ENCODE assay signal across 8 cellular contexts in the genomic region with DNA sequence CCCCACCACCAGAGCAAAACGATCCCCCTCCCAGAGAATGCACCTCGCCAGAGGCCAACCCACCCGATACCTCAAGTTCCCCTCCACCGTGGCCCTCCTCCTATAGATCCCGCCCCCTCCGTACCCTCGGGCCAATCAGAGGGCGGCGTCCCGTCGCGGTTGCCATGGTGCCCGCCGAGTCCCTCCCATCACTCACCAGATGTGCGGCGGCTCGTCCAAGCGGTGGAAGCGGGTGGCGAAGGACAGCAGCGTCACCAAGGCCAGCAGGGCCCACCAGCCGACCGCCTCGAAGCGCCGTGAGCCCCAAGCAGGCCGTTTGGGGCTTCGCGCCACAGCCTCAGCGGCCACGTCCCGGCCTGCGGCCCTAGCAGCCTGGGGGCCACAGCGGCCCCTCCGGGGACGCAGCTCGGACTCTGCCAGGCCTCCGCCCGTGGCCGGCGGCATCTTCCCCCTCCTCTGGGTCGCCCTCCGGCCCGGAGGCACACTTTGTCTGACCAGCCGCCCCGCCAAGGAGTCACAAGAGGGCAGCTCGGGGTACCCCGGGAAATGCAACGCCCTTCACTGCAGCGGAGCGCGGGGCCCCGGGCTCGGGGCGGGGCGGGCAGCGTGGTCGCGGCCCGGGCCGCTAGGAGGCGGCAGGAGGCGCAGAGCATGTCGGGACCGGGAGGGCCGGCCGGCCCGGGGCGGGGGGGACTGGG. TPM values are rescaled to one million over a fixed set of nuclear protein-coding genes. Genes with fewer than 3 reads are reported as not detected.
DNase-seq lines count a peak whose midpoint lies in the region; ATAC-seq and TF ChIP-seq lines count a peak whose summit lies in the region.

A gene with protein sequence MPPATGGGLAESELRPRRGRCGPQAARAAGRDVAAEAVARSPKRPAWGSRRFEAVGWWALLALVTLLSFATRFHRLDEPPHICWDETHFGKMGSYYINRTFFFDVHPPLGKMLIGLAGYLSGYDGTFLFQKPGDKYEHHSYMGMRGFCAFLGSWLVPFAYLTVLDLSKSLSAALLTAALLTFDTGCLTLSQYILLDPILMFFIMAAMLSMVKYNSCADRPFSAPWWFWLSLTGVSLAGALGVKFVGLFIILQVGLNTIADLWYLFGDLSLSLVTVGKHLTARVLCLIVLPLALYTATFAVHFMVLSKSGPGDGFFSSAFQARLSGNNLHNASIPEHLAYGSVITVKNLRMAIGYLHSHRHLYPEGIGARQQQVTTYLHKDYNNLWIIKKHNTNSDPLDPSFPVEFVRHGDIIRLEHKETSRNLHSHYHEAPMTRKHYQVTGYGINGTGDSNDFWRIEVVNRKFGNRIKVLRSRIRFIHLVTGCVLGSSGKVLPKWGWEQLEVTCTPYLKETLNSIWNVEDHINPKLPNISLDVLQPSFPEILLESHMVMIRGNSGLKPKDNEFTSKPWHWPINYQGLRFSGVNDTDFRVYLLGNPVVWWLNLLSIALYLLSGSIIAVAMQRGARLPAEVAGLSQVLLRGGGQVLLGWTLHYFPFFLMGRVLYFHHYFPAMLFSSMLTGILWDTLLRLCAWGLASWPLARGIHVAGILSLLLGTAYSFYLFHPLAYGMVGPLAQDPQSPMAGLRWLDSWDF (minus strand): TSS at position 646 of the 698 bp plus-strand sequence. CDS start 202 bp downstream, at position 444.

- peaks cover 14% of the 10 kb centered on the region for H3K4me1 Mint-ChIP-seq in activated CD4-positive, alpha-beta T cell treated with anti-CD3 and anti-CD28 coated beads, Interleukin-2, amount 10 ng/mL, durations not matched to agents 24 days and 14 days

- no peaks in the 10 kb centered on the region for H3K27me3 ChIP-seq in BJ (ENCODE audit: control insufficient read depth, insufficient read depth, low read length)

- H3K27ac Mint-ChIP-seq in activated CD4-positive, alpha-beta T cell treated with anti-CD3 and anti-CD28 coated beads, Interleukin-2, amount 10 ng/mL, durations not matched to agents 24 days and 14 days: peak within 1 kb of the TSS; percentile 99

- CTCF ChIA-PET in BJ (lab: Yijun Ruan, JAX): interaction anchor here (0.7 to 12.2 kb wide), 6 partner anchors 11 to 202 kb away, joined by 3 to 426 read pairs (median 4); no protein-coding TSS in a partner anchor

- H3K9me3 Mint-ChIP-seq in activated CD4-positive, alpha-beta T cell treated with anti-CD3 and anti-CD28 coated beads, Interleukin-2, amount 10 ng/mL, durations not matched to agents 24 days and 14 days: no peaks in the 10 kb centered on the region

- peak within 1 kb of the TSS; percentile 69 for H3K4me3 ChIP-seq in BJ (ENCODE audit: low read depth, low read length)
- peak within 1 kb of the TSS; percentile 89 for H3K4me3 ChIP-seq in coronary artery

- no peaks in the 10 kb centered on the region for H3K36me3 Mint-ChIP-seq in activated CD4-positive, alpha-beta T cell treated with anti-CD3 and anti-CD28 coated beads, Interleukin-2, amount 10 ng/mL, durations not matched to agents 24 days and 14 days (ENCODE audit: low read depth)

- POLR2A ChIA-PET in BJ (lab: Charles Lee): interaction anchor here (0.6 to 0.7 kb wide), 2 partner anchors 13 to 294 kb away, joined by 3 to 4 read pairs; no protein-coding TSS in a partner anchor

- peak; percentile 9 for TF ChIP-seq POLR2A in GM19193 (IDR thresholded peaks at IDR 0.05; ENCODE audit: extremely low read depth, insufficient read depth, insufficient read length)

- H3K27me3 Mint-ChIP-seq in activated CD4-positive, alpha-beta T cell treated with anti-CD3 and anti-CD28 coated beads, Interleukin-2, amount 10 ng/mL, durations not matched to agents 24 days and 14 days: no peaks in the 10 kb centered on the region

- intact Hi-C loops in activated CD4-positive, alpha-beta T cell treated with anti-CD3 and anti-CD28 coated beads, Interleukin-2, amount 10 ng/mL, durations not matched to agents 24 days and 14 days (cut with micrococcal nuclease): loop anchor here (1.0 to 5.0 kb wide), 6 partner anchors 232 to 1660 kb away; a partner anchor contains a TSS
- intact Hi-C loops in left colon (cut with DNase I, micrococcal nuclease): no loop called here

- TF ChIP-seq CTCF in BJ (IDR thresholded peaks at IDR 0.05; ENCODE audit: insufficient read depth, low read depth, low read length): peak; percentile 4; the same call in 1 of the 2 replicates
- TF ChIP-seq CTCF in coronary artery (IDR thresholded peaks at IDR 0.05): peak; percentile 29

- no peak for DNase-seq in BJ (ENCODE audit: low read depth)
- DNase-seq in NCI-H524 treated with DMSO at 0.1 percent for 48 hours (lab: John Stamatoyannopoulos, UW): peak; percentile 73
- DNase-seq in activated CD4-positive, alpha-beta T cell treated with anti-CD3 and anti-CD28 coated beads, Interleukin-2, amount 10 ng/mL, durations not matched to agents 24 days and 14 days: peak; percentile 98
- peak; percentile 96 for DNase-seq in coronary artery (ENCODE audit: low spot score)
- DNase-seq in left colon: peak; percentile 93 to 95
- peak; percentile 92 to 93 for DNase-seq in stimulated activated CD4-positive, alpha-beta T cell treated with anti-CD3 and anti-CD28 coated beads, Interleukin-2, amount 100 ng/mL, for 24 hours

- peak within 1 kb of the TSS; percentile 91 to 98 for H3K27ac ChIP-seq in coronary artery

- H3K36me3 ChIP-seq in BJ (ENCODE audit: control insufficient read depth, insufficient read depth, low read length): no peaks in the 10 kb centered on the region

- peak; percentile 68 for ATAC-seq in HG03439 (IDR thresholded peaks at IDR 0.05; ENCODE audit: unreplicated experiment)
- ATAC-seq in left colon: peak; percentile 74

- peak within 1 kb of the TSS; percentile 96 for H3K4me3 Mint-ChIP-seq in activated CD4-positive, alpha-beta T cell treated with anti-CD3 and anti-CD28 coated beads, Interleukin-2, amount 10 ng/mL, durations not matched to agents 24 days and 14 days

RNA-seq across cellular contexts. Expression of the gene that starts here (rescaled TPM):
- polyA plus RNA-seq in BJ (2011; rRNA removed): 17.4 and 23.3 TPM in 2 replicates
- 20.9 and 30.8 TPM in 2 replicates for polyA minus RNA-seq in BJ (2011; rRNA and poly(A)+ RNA removed)
- 23.5 and 24.3 TPM in 2 replicates for total RNA-seq in activated CD4-positive, alpha-beta T cell treated with anti-CD3 and anti-CD28 coated beads, Interleukin-2, amount 10 ng/mL, durations not matched to agents 24 days and 14 days
- total RNA-seq in left colon: 10 to 100 TPM; 15.9 to 24.0 TPM
